1 cellular context compared by ENCODE assay signal in genomic region chr3:138845071-138845685, GRCh38.
TF ChIP-seq lines count a peak whose summit lies in the region.

No MANE protein-coding gene starts in this region.

TF ChIP-seq in H1, 55 proteins besides CTCF, POLR2A, EP300 and RAD21:
- TF ChIP-seq CBX5 (IDR thresholded peaks at IDR 0.05; ENCODE audit: low read depth, low read length) (no peak), TAF1 (IDR thresholded peaks at IDR 0.05; ENCODE audit: low read depth, low read length) (0 out of 2 replicates have a peak, but pooled peaks have one; percentile 19), POLR2AphosphoS5 (IDR thresholded peaks at IDR 0.05; ENCODE audit: low read depth, low read length) (peak; percentile 52; the same call in 1 of the 2 replicates)
TF ChIP-seq in H1: peak in this region for 2.
